ENCODE assay signal across 21 cellular contexts in the genomic region with DNA sequence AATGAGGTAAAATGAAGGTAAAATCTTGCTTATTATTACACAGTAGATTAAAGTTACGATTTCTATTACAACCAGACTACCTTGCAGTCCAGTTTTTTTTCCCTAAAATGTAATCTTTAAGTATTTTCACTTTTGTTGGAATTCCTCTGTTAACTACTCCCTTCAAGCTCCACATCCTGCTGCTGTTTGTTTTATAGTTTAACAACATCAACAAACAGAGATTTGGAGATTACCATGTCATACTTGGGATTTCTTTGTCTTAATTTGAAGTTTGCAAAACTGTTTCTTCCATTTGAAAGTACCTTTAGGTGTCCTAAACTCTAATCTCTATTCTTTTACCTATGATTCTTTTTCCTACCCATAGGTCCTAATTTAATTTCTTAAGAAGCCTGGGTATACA.
DNase-seq lines count a peak whose midpoint lies in the region; ATAC-seq, FAIRE-seq and TF ChIP-seq lines count a peak whose summit lies in the region.
"Had no signal": no experiment of that assay in that cellular context is flagged by ENCODE, and none has a peak within 500 bp of the region (broad histone marks: within the 10 kb centered on the region; RNA-seq: fewer than 3 reads in every experiment).

No MANE protein-coding gene starts in this region.

- H3K4me3 ChIP-seq in mesenchymal stem cell (ENCODE audit: insufficient read depth in 1 of 2, low read depth in 1 of 2, low read length in 2 of 2) (no peak overlapping the region), Caco-2 (ENCODE audit: low read depth, low read length) (no peak overlapping the region)
- H3K4me3 ChIP-seq: BLaER1 treated with 17β-estradiol and CSF1 and Interleukin-3, amounts not matched to agents 10 nM and 100 nM; Peyer's patch had no signal

- no peaks in the 10 kb centered on the region for H3K27me3 Mint-ChIP-seq in Caco-2 (ENCODE audit: insufficient read depth, unreplicated experiment)
- H3K27me3 Mint-ChIP-seq: CD4-positive, alpha-beta memory T cell had no signal

- no peak overlapping the region for H2AFZ ChIP-seq in mesenchymal stem cell (ENCODE audit: low read depth, low read length)

- DNase-seq in GM18507 (ENCODE audit: extremely low spot score, insufficient read length, low read depth) (no peak), mesenchymal stem cell (peak; percentile 45), Caco-2 (no peak), NCI-H187 treated with DMSO at 0.1 percent for 48 hours (lab: John Stamatoyannopoulos, UW) (no peak)
- DNase-seq: CD4-positive, alpha-beta memory T cell; GF-D8; GOT3; KBM-7; NCI-H1092 treated with DMSO at 0.1 percent for 48 hours; NCI-H1436 treated with DMSO at 0.1 percent for 48 hours; NCI-H2029; NCI-H2227 treated with DMSO at 0.1 percent for 48 hours; NCI-H510A treated with DMSO at 0.1 percent for 48 hours; NCI-H774; Peyer's patch had no signal

- peak overlapping the region; percentile 57 for H3K27ac ChIP-seq in VCaP
- no peak overlapping the region for H3K27ac ChIP-seq in mesenchymal stem cell (ENCODE audit: low read length, poor library complexity, severe bottlenecking)
- H3K27ac ChIP-seq: BLaER1 treated with 17β-estradiol and CSF1 and Interleukin-3, amounts not matched to agents 10 nM and 100 nM; Peyer's patch had no signal

- H3K36me3 ChIP-seq in mesenchymal stem cell (ENCODE audit: control insufficient read depth in 1 of 2, insufficient read depth in 2 of 2, low read depth in 1 of 2, low read length in 2 of 2) (peaks cover 27 to 85% of the 10 kb centered on the region in 2 experiments), Caco-2 (ENCODE audit: control insufficient read depth, insufficient read depth, low read length) (no peaks in the 10 kb centered on the region)

- H2BK120ac ChIP-seq in mesenchymal stem cell (ENCODE audit: low read depth, low read length), result no peak overlapping the region

- CTCF ChIA-PET in Caco-2 (lab: Charles Lee), result no interaction called here

- H3K14ac ChIP-seq in mesenchymal stem cell (ENCODE audit: low read length in 2 of 2), result no peak overlapping the region

- H3K9me3 Mint-ChIP-seq in Caco-2 (ENCODE audit: unreplicated experiment), result no peaks in the 10 kb centered on the region
- H3K9me3 Mint-ChIP-seq: CD4-positive, alpha-beta memory T cell had no signal

- H3K18ac ChIP-seq in mesenchymal stem cell (ENCODE audit: low read depth in 1 of 2, low read length in 2 of 2), result no peak overlapping the region

- no peak overlapping the region for H3K27ac Mint-ChIP-seq in Caco-2 (ENCODE audit: unreplicated experiment)
- H3K27ac Mint-ChIP-seq: CD4-positive, alpha-beta memory T cell had no signal

- no peaks in the 10 kb centered on the region for H3K27me3 ChIP-seq in mesenchymal stem cell (ENCODE audit: control insufficient read depth in 1 of 2, insufficient read depth in 1 of 2, low read length in 2 of 2)
- no peaks in the 10 kb centered on the region for H3K27me3 ChIP-seq in Caco-2 (replicated peaks; ENCODE audit: control insufficient read depth, insufficient read depth, low read length)
- H3K27me3 ChIP-seq: BLaER1 treated with 17β-estradiol and CSF1 and Interleukin-3, amounts not matched to agents 10 nM and 100 nM; Peyer's patch had no signal

- H3K4me2 ChIP-seq in mesenchymal stem cell (ENCODE audit: low read length, poor library complexity, severe bottlenecking), result no peak overlapping the region
- H3K4me2 ChIP-seq: BLaER1 treated with 17β-estradiol and CSF1 and Interleukin-3, amounts not matched to agents 10 nM and 100 nM had no signal

- TF ChIP-seq CTCF in VCaP (conservative IDR thresholded peaks at IDR 0.05), result no peak
- TF ChIP-seq CTCF in Caco-2 (IDR thresholded peaks at IDR 0.05; ENCODE audit: insufficient read depth in 1 of 2, low read depth in 1 of 2, low read length in 1 of 2, severe bottlenecking in 1 of 2, unreplicated experiment in 1 of 2), result no peak

- H4K91ac ChIP-seq in mesenchymal stem cell (ENCODE audit: low read length), result no peak overlapping the region

- peak; percentile 23 for FAIRE-seq in A204.1 (lab: Jason Lieb, UNC)
- FAIRE-seq in GM18507 (lab: Jason Lieb, UNC), result peak; percentile 18
- FAIRE-seq: GM19239 had no signal

- H2BK12ac ChIP-seq in mesenchymal stem cell (ENCODE audit: low read length in 2 of 2), result no peak overlapping the region

- H3K4me1 ChIP-seq in mesenchymal stem cell (ENCODE audit: control insufficient read depth, insufficient read depth, low read depth, low read length) (peaks cover 2% of the 10 kb centered on the region), Caco-2 (no peaks in the 10 kb centered on the region)
- H3K4me1 ChIP-seq: BLaER1 treated with 17β-estradiol and CSF1 and Interleukin-3, amounts not matched to agents 10 nM and 100 nM; Peyer's patch had no signal

- H3K4ac ChIP-seq in mesenchymal stem cell (ENCODE audit: low read depth in 1 of 2, low read length in 2 of 2), result no peak overlapping the region

- H3K23ac ChIP-seq in mesenchymal stem cell (ENCODE audit: low read length in 2 of 2), result no peak overlapping the region

- POLR2A ChIA-PET in Caco-2 (lab: Charles Lee), result no interaction called here

- H3K4me1 Mint-ChIP-seq in Caco-2 (ENCODE audit: low read depth, unreplicated experiment), result no peaks in the 10 kb centered on the region
- H3K4me1 Mint-ChIP-seq: CD4-positive, alpha-beta memory T cell had no signal

- H3K9me3 ChIP-seq in mesenchymal stem cell (ENCODE audit: control insufficient read depth, low read length) (no peaks in the 10 kb centered on the region), Caco-2 (peaks cover 3% of the 10 kb centered on the region; the same call in 1 of the 2 replicates)
- H3K9me3 ChIP-seq: BLaER1 treated with 17β-estradiol and CSF1 and Interleukin-3, amounts not matched to agents 10 nM and 100 nM; Peyer's patch had no signal

- intact Hi-C loops in Caco-2 (cut with micrococcal nuclease; ENCODE audit: unreplicated experiment), result no loop called here

- peaks cover 54% of the 10 kb centered on the region for H3K36me3 Mint-ChIP-seq in Caco-2 (ENCODE audit: insufficient read depth, unreplicated experiment)

- no peak overlapping the region for H2BK15ac ChIP-seq in mesenchymal stem cell (ENCODE audit: low read depth, poor library complexity, severe bottlenecking)

- H4K8ac ChIP-seq in mesenchymal stem cell (ENCODE audit: low read length), result no peak overlapping the region

- BruUV-seq in Caco-2 (replicated peaks; lab: Mats Ljungman, UMichigan), result no TSS peak

- no peak for ATAC-seq in HG03159 (IDR thresholded peaks at IDR 0.05; ENCODE audit: unreplicated experiment)
- ATAC-seq: SK-N-SH treated with all-trans-retinoic acid at 6 μM for 48 hours had no signal

- peaks cover 23% of the 10 kb centered on the region for H3K79me1 ChIP-seq in mesenchymal stem cell (replicated peaks; ENCODE audit: low read length, poor library complexity, severe bottlenecking)

- H2AK5ac ChIP-seq in mesenchymal stem cell (ENCODE audit: low read length, severe bottlenecking), result no peak overlapping the region

- no CpG with 5 or more reads among the region's 1 CpG for WGBS in mesenchymal stem cell

- H3K4me3 Mint-ChIP-seq in Caco-2 (ENCODE audit: unreplicated experiment), result no peak overlapping the region
- H3K4me3 Mint-ChIP-seq: CD4-positive, alpha-beta memory T cell had no signal

- H3K9ac ChIP-seq in mesenchymal stem cell (ENCODE audit: low read length), result no peak overlapping the region
- H3K9ac ChIP-seq: BLaER1 treated with 17β-estradiol and CSF1 and Interleukin-3, amounts not matched to agents 10 nM and 100 nM had no signal

- H2BK5ac ChIP-seq in mesenchymal stem cell (ENCODE audit: low read depth, low read length, poor library complexity, severe bottlenecking), result no peak overlapping the region
